In the genomic region with DNA sequence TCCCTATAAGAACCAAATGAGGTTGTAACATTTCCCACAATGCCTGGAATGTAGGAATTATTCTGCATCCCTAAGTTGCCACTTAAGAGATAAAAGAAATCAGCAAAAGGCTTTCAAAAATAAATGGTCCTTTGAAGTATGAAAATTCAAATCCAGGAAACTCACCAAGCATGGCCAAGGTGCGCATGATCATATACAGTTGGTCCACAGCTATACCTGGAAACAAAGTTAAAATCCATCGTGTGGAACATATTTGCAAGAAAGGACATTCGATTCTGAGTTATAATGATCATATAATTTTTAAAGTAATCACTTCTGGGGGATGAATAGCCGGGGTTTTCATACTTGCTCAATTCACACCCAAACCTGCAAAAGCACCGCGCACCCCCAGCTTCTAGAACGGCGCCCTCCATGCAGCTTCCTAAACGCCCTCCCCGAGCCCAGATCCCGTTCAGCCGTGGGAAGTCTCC, we compare ENCODE assay signal across 8 cellular contexts. TPM values are rescaled to one million over a fixed set of nuclear protein-coding genes. Genes with fewer than 3 reads are reported as not detected.
DNase-seq lines count a peak whose midpoint lies in the region; ATAC-seq and TF ChIP-seq lines count a peak whose summit lies in the region.

No MANE protein-coding gene starts in this region.

- H3K36me3 Mint-ChIP-seq in central memory CD8-positive, alpha-beta T cell (ENCODE audit: insufficient read depth), result peaks cover 18% of the 10 kb centered on the region

- no peak for TF ChIP-seq CTCF in AG10803 (conservative IDR thresholded peaks at IDR 0.05; ENCODE audit: low read length)

- no peaks in the 10 kb centered on the region for H3K9me3 Mint-ChIP-seq in central memory CD8-positive, alpha-beta T cell

- H3K4me1 Mint-ChIP-seq in central memory CD8-positive, alpha-beta T cell, result peaks cover 38% of the 10 kb centered on the region

- peak overlapping the region; percentile 74 for H3K4me3 ChIP-seq in AG10803 (ENCODE audit: low read length)

- DNase-seq in AG10803 (ENCODE audit: low read depth) (no peak), KBM-7 (peak; percentile 23), myocyte (ENCODE audit: low read depth) (peak; percentile 5), NOMO-1 treated with dmso at 0.1 percent for 144 hours (lab: John Stamatoyannopoulos, UW; ENCODE audit: unreplicated experiment) (no peak)
- no peak for DNase-seq in central memory CD8-positive, alpha-beta T cell (ENCODE audit: low spot score in 2 of 2)

- H3K27ac Mint-ChIP-seq in central memory CD8-positive, alpha-beta T cell (ENCODE audit: low read depth), result peak overlapping the region; percentile 64

- peak overlapping the region; percentile 82 for H3K4me3 Mint-ChIP-seq in central memory CD8-positive, alpha-beta T cell

- in situ Hi-C loops in KBM-7 (cut with MboI; ENCODE audit: low pct_unique_long_range_greater_than_20kb, low sequenced_read_pairs), result no loop called here

- H3K27me3 Mint-ChIP-seq in central memory CD8-positive, alpha-beta T cell, result no peaks in the 10 kb centered on the region

- no peak for ATAC-seq in central memory CD8-positive, alpha-beta T cell (replicated peaks; ENCODE audit: extremely low read depth, poor library complexity, severe bottlenecking)
- ATAC-seq in GM18498 (IDR thresholded peaks at IDR 0.05; ENCODE audit: unreplicated experiment), result no peak
- ATAC-seq in HG02610 (IDR thresholded peaks at IDR 0.05; ENCODE audit: unreplicated experiment), result no peak
- ATAC-seq in GM19324 (IDR thresholded peaks at IDR 0.05; ENCODE audit: low FRiP score, unreplicated experiment), result no peak

RNA-seq across cellular contexts. Expression of a gene that starts 0.5 kb away (rescaled TPM):
- total RNA-seq in myocyte, result 55.8 and 59.6 TPM in 2 replicates
- 46.0 TPM for polyA plus RNA-seq in myocyte (2012)

RNA-seq across cellular contexts. Expression of a gene that starts 8.1 kb away (rescaled TPM):
- 7.6 and 9.3 TPM in 2 replicates for total RNA-seq in myocyte
- 7.0 TPM for polyA plus RNA-seq in myocyte (2012)

Comparison
In these comparisons a context has a peak if more than half of its experiments do, and no peak if none do; other contexts are left out.
1. DNase-seq: peak in KBM-7 (single experiment) and myocyte (single experiment); none in AG10803 (single experiment), central memory CD8-positive, alpha-beta T cell (0 of 2) and NOMO-1 treated with dmso at 0.1 percent for 144 hours (single experiment).